ENCODE assay signal across 8 cellular contexts in genomic region chr10:32250489-32250888, GRCh38.
DNase-seq lines count a peak whose midpoint lies in the region; ATAC-seq, FAIRE-seq and TF ChIP-seq lines count a peak whose summit lies in the region.
"Not testable (repeated sequence)": the region's sequence is repeated elsewhere in the genome, so short reads cannot be mapped to it uniquely, and the experiment has no call there.

No MANE protein-coding gene starts in this region.

- H3K27me3 Mint-ChIP-seq in activated naive CD4-positive, alpha-beta T cell treated with anti-CD3 and anti-CD28 coated beads for 36 hours (ENCODE audit: low read depth) = not testable (repeated sequence)

- peak; percentile 80 for FAIRE-seq in GM19239 (lab: Jason Lieb, UNC)

- CTCF ChIA-PET in activated naive CD4-positive, alpha-beta T cell treated with anti-CD3 and anti-CD28 coated beads for 36 hours (lab: Charles Lee) = interaction anchor here (0.9 to 1.1 kb wide), 2 partner anchors 9 to 95 kb away, joined by 4 to 5 read pairs; no protein-coding TSS in a partner anchor

- not testable (repeated sequence) for H3K4me3 Mint-ChIP-seq in activated naive CD4-positive, alpha-beta T cell treated with anti-CD3 and anti-CD28 coated beads for 36 hours

- peak overlapping the region; percentile 50 for H3K27ac Mint-ChIP-seq in activated naive CD4-positive, alpha-beta T cell treated with anti-CD3 and anti-CD28 coated beads for 36 hours

- intact Hi-C loops in activated naive CD4-positive, alpha-beta T cell treated with anti-CD3 and anti-CD28 coated beads for 36 hours (cut with micrococcal nuclease) = not testable (repeated sequence)

- H3K9me3 Mint-ChIP-seq in activated naive CD4-positive, alpha-beta T cell treated with anti-CD3 and anti-CD28 coated beads for 36 hours = not testable (repeated sequence)

- H3K4me1 Mint-ChIP-seq in activated naive CD4-positive, alpha-beta T cell treated with anti-CD3 and anti-CD28 coated beads for 36 hours (ENCODE audit: low read depth) = peaks cover 17% of the 10 kb centered on the region

- not testable (repeated sequence) for DNase-seq in GM19239 (ENCODE audit: insufficient read length, low spot score); activated naive CD4-positive, alpha-beta T cell treated with anti-CD3 and anti-CD28 coated beads for 36 hours; stimulated activated naive CD8-positive, alpha-beta T cell treated with anti-CD3 and anti-CD28 coated beads, Interleukin-15, Interleukin-2, amounts not matched to agents 100 U/mL and 50 U/mL, for 24 hours
- DNase-seq in activated CD4-positive, alpha-beta T cell treated with anti-CD3 and anti-CD28 coated beads for 48 hours = peak; percentile 15

- TF ChIP-seq POLR2A in GM18505 (IDR thresholded peaks at IDR 0.05; ENCODE audit: borderline replicate concordance, extremely low read depth, insufficient read depth, insufficient read length) = not testable (repeated sequence)

- ATAC-seq in GM18505 (IDR thresholded peaks at IDR 0.05; ENCODE audit: unreplicated experiment) = peak; percentile 65
- peak; percentile 74 for ATAC-seq in GM21529 (IDR thresholded peaks at IDR 0.05; ENCODE audit: unreplicated experiment)
- ATAC-seq in HG02870 (IDR thresholded peaks at IDR 0.05; ENCODE audit: unreplicated experiment) = peak; percentile 87
- ATAC-seq in HG03280 (IDR thresholded peaks at IDR 0.05; ENCODE audit: unreplicated experiment) = peak; percentile 73
- peak; percentile 93 for ATAC-seq in stimulated activated naive CD8-positive, alpha-beta T cell treated with anti-CD3 and anti-CD28 coated beads, Interleukin-15, Interleukin-2, amounts not matched to agents 100 U/mL and 50 U/mL, for 24 hours

- H3K36me3 Mint-ChIP-seq in activated naive CD4-positive, alpha-beta T cell treated with anti-CD3 and anti-CD28 coated beads for 36 hours (ENCODE audit: low read depth) = not testable (repeated sequence)
